ENCODE assay signal across 35 cellular contexts in the genomic region with DNA sequence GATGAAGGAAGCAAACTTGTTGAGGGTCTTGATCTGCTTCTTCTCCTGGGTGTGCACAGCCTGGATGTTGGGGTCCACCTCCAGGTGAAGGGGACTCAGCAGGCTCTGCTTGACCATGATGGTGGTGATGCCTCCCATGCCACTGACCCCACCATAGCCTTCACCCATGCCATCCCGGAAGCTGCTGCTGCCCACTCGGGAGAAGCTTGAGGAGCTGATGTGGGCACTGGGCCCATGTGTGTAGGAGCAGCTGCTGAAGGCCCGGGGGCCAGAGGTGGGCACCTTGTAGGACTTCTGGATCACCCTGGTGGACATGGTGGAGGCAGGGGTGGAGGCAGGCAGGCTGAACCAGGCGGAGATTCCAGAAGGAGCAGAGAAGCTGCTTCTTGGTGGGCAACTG.
"Had no signal": no experiment of that assay in that cellular context is flagged by ENCODE, and none has a peak within 500 bp of the region (broad histone marks: within the 10 kb centered on the region; RNA-seq: fewer than 3 reads in every experiment).

No MANE protein-coding gene starts in this region.

- H3K9me3 ChIP-seq: MG63 had no signal

- DNase-seq: Karpas-422, Kasumi-1, MG63, MM.1S, MV-4-11, NCI-H1048, NCI-H1092, NCI-H1092 treated with DMSO at 0.1 percent for 48 hours, NCI-H1105, NCI-H1105 treated with DMSO at 0.1 percent for 48 hours, NCI-H1417, NCI-H1417 treated with DMSO at 0.1 percent for 48 hours, NCI-H1436, NCI-H1436 treated with DMSO at 0.1 percent for 48 hours, NCI-H146, NCI-H1694, NCI-H1694 treated with DMSO at 0.1 percent for 48 hours, NCI-H187, NCI-H187 treated with DMSO at 0.1 percent for 48 hours, NCI-H1930, NCI-H2029, NCI-H2029 treated with DMSO at 0.1 percent for 48 hours, NCI-H2081, NCI-H2081 treated with DMSO at 0.1 percent for 48 hours, NCI-H2107, NCI-H2171, NCI-H2171 treated with DMSO at 0.1 percent for 48 hours, NCI-H2227 treated with DMSO at 0.1 percent for 48 hours, NCI-H226, NCI-H345, NCI-H446, NCI-H446 treated with DMSO at 0.1 percent for 48 hours, NCI-H510A, NCI-H510A treated with DMSO at 0.1 percent for 48 hours, NCI-H524 had no signal

- H3K4me3 ChIP-seq: MG63 had no signal

- H3K36me3 ChIP-seq: MG63 had no signal

- H3K27me3 ChIP-seq: MG63 had no signal
